33 cellular contexts compared by ENCODE assay signal in genomic region chr7:50567715-50568261, GRCh38. TPM values are rescaled to one million over a fixed set of nuclear protein-coding genes. Genes with fewer than 3 reads are reported as not detected.
"Had no signal": no experiment of that assay in that cellular context is flagged by ENCODE, and none has a peak within 500 bp of the region (broad histone marks: within the 10 kb centered on the region; RNA-seq: fewer than 3 reads in every experiment).

No MANE protein-coding gene starts in this region.

- H3K4me2 ChIP-seq: smooth muscle cell had no signal

- DNase-seq: naive thymus-derived CD8-positive, alpha-beta T cell; nephron progenitor cell; nucleus accumbens; pancreas; right cardiac atrium; spleen; stimulated activated CD4-positive, alpha-beta T cell treated with anti-CD3 and anti-CD28 coated beads, Interleukin-12 subunit alpha, Interleukin-12 subunit beta, amount 100 ng/mL, for 4 hours; stimulated activated CD4-positive, alpha-beta T cell treated with anti-CD3 and anti-CD28 coated beads, Interleukin-1b, Interleukin-23, amount 100 ng/mL, for 48 hours; stimulated activated CD4-positive, alpha-beta T cell treated with anti-CD3 and anti-CD28 coated beads, Interleukin-4, amount 100 ng/mL, for 1 hour; stimulated activated CD4-positive, alpha-beta T cell treated with anti-CD3 and anti-CD28 coated beads, Interleukin-4, amount 100 ng/mL, for 4 hours; stimulated activated CD8-positive, alpha-beta memory T cell treated with anti-CD3 and anti-CD28 coated beads, Interleukin-4, amount 100 ng/mL, for 48 hours; stimulated activated naive B cell treated with anti-CD40 and anti-IgM and Interleukin-4, amounts not matched to agents 10 μg/mL and 1 μg/mL and 100 μg/mL, for 72 hours; stimulated activated naive CD4-positive, alpha-beta T cell treated with Interleukin-2 at 50 U/mL for 16 hours; stomach; thyroid gland; trophoblast cell; upper lobe of left lung had no signal

- H3K27me3 ChIP-seq: neutrophil, pancreas, spleen, stomach, thyroid gland, tibial nerve, upper lobe of left lung, vagina had no signal

- H3K36me3 ChIP-seq: neutrophil, pancreas, prostate gland, spleen, stomach, thoracic aorta, thyroid gland, tibial nerve, upper lobe of left lung, vagina had no signal

- FAIRE-seq: pancreas, urothelium cell line had no signal

- H3K4me3 ChIP-seq: pancreas, prostate gland, skin epidermis, smooth muscle cell, spleen, stomach, thoracic aorta, thyroid gland, tibial nerve, upper lobe of left lung, vagina had no signal

- H3K4me3 Mint-ChIP-seq: naive thymus-derived CD8-positive, alpha-beta T cell; natural killer cell treated with Interleukin-12 subunit alpha and Interleukin-12 subunit beta and Interleukin-15 and Interleukin-18, amount 100 ng/mL, for 72 hours; nephron progenitor cell; neural crest cell; stimulated activated naive B cell treated with anti-CD40 and anti-IgM and Interleukin-4, amounts not matched to agents 10 μg/mL and 1 μg/mL and 100 μg/mL, for 72 hours; stimulated activated naive CD8-positive, alpha-beta T cell treated with anti-CD3 and anti-CD28 coated beads, Interleukin-15, Interleukin-2, amounts not matched to agents 100 ng/mL and 50 ng/mL, for 24 hours had no signal

- ATAC-seq: naive thymus-derived CD8-positive, alpha-beta T cell; pancreas; right cardiac atrium; sciatic nerve; stimulated activated naive B cell treated with anti-CD40 and anti-IgM and Interleukin-4, amounts not matched to agents 10 μg/mL and 1 μg/mL and 100 μg/mL, for 72 hours had no signal

- H3K27ac ChIP-seq: neutrophil, pancreas, prostate gland, skin epidermis, spleen, stomach, thoracic aorta, thyroid gland, tibial nerve, upper lobe of left lung, vagina had no signal

- H3K9me3 ChIP-seq: neutrophil, pancreas, prostate gland, thoracic aorta, thyroid gland, upper lobe of left lung, vagina had no signal

- H3K4me1 ChIP-seq: prostate gland, spleen, thyroid gland, tibial nerve, upper lobe of left lung, vagina had no signal

- H3K4me1 Mint-ChIP-seq: naive thymus-derived CD8-positive, alpha-beta T cell; nephron progenitor cell; neural crest cell; stimulated activated naive B cell treated with anti-CD40 and anti-IgM and Interleukin-4, amounts not matched to agents 10 μg/mL and 1 μg/mL and 100 μg/mL, for 72 hours had no signal

- H3K27me3 Mint-ChIP-seq: stimulated activated naive CD8-positive, alpha-beta T cell treated with anti-CD3 and anti-CD28 coated beads, Interleukin-15, Interleukin-2, amounts not matched to agents 100 ng/mL and 50 ng/mL, for 24 hours had no signal

- H3K27ac Mint-ChIP-seq: naive thymus-derived CD8-positive, alpha-beta T cell; natural killer cell treated with Interleukin-12 subunit alpha and Interleukin-12 subunit beta and Interleukin-15 and Interleukin-18, amount 100 ng/mL, for 72 hours; nephron progenitor cell; stimulated activated naive B cell treated with anti-CD40 and anti-IgM and Interleukin-4, amounts not matched to agents 10 μg/mL and 1 μg/mL and 100 μg/mL, for 72 hours; stimulated activated naive CD8-positive, alpha-beta T cell treated with anti-CD3 and anti-CD28 coated beads, Interleukin-15, Interleukin-2, amounts not matched to agents 100 ng/mL and 50 ng/mL, for 24 hours had no signal

- H3K36me3 Mint-ChIP-seq: natural killer cell treated with Interleukin-12 subunit alpha and Interleukin-12 subunit beta and Interleukin-15 and Interleukin-18, amount 100 ng/mL, for 72 hours; stimulated activated naive B cell treated with anti-CD40 and anti-IgM and Interleukin-4, amounts not matched to agents 10 μg/mL and 1 μg/mL and 100 μg/mL, for 72 hours had no signal

- H3K9me3 Mint-ChIP-seq: natural killer cell treated with Interleukin-12 subunit alpha and Interleukin-12 subunit beta and Interleukin-15 and Interleukin-18, amount 100 ng/mL, for 72 hours; neural crest cell; stimulated activated naive CD8-positive, alpha-beta T cell treated with anti-CD3 and anti-CD28 coated beads, Interleukin-15, Interleukin-2, amounts not matched to agents 100 ng/mL and 50 ng/mL, for 24 hours had no signal

RNA-seq across cellular contexts. Expression of gene DDC, which starts 2.6 kb away (rescaled TPM):
- total RNA-seq: naive thymus-derived CD8-positive, alpha-beta T cell; natural killer cell treated with Interleukin-12 subunit alpha and Interleukin-12 subunit beta and Interleukin-15 and Interleukin-18, amount 100 ng/mL, for 72 hours; osteocyte; posterior vena cava; sciatic nerve; smooth muscle cell; subcutaneous adipose tissue; ureter had no signal
- polyA plus RNA-seq: naive thymus-derived CD8-positive, alpha-beta T cell; smooth muscle cell had no signal
